Comparison of ENCODE assay signal across 11 cellular contexts in genomic region chr3:134327594-134327975, GRCh38. TPM values are rescaled to one million over a fixed set of nuclear protein-coding genes. Genes with fewer than 3 reads are reported as not detected.
DNase-seq lines count a peak whose midpoint lies in the region; ATAC-seq, FAIRE-seq and TF ChIP-seq lines count a peak whose summit lies in the region.
"Had no signal": no experiment of that assay in that cellular context is flagged by ENCODE, and none has a peak within 500 bp of the region (broad histone marks: within the 10 kb centered on the region; RNA-seq: fewer than 3 reads in every experiment).

No MANE protein-coding gene starts in this region.

- H3K4me1 ChIP-seq in Caco-2 (peaks cover 81% of the 10 kb centered on the region), Peyer's patch (peaks cover 0 to 22% (median 0%) of the 10 kb centered on the region in 4 donors), pancreas (peaks cover 0 to 3% (median 0%) of the 10 kb centered on the region in 3 donors)

- POLR2A ChIA-PET in Caco-2 (lab: Charles Lee), result interaction anchor here (0.5 to 1.3 kb wide), 6 partner anchors 23 to 129 kb away, joined by 3 to 7 read pairs (median 4); partner anchors contain the start of gene AMOTL2

- H3K4me3 ChIP-seq in Caco-2 (ENCODE audit: low read depth, low read length) (no peak overlapping the region), Peyer's patch (no peak overlapping the region), pancreas (no peak overlapping the region)

- H3K27me3 ChIP-seq in Caco-2 (replicated peaks; ENCODE audit: control insufficient read depth, insufficient read depth, low read length) (no peaks in the 10 kb centered on the region), Peyer's patch (no peaks in the 10 kb centered on the region), pancreas (no peaks in the 10 kb centered on the region)

- H3K27ac ChIP-seq in Peyer's patch (peak overlapping the region in 3 of 4 donors; percentile 6 to 45 (median 22)), pancreas (peak overlapping the region in 3 of 4 donors; percentile 21 to 37 (median 24))

- TF ChIP-seq POLR2A in Peyer's patch (IDR thresholded peaks at IDR 0.05), result no peak

- BruUV-seq in Caco-2 (replicated peaks; lab: Mats Ljungman, UMichigan), result TSS peak; percentile 82

- DNase-seq in Caco-2, result peak in 1 of 2 experiments; percentile 62
- no peak for DNase-seq in Peyer's patch
- DNase-seq in pancreas, result no peak
- DNase-seq in UCSD-AML1 (lab: John Stamatoyannopoulos, UW; ENCODE audit: unreplicated experiment), result no peak
- no peak for DNase-seq in NCI-H2171 (lab: John Stamatoyannopoulos, UW)
- no peak for DNase-seq in cerebellar cortex (ENCODE audit: low spot score)
- DNase-seq: DND-41, NCI-H2107 had no signal

- H3K27ac Mint-ChIP-seq in Caco-2 (ENCODE audit: unreplicated experiment), result peak overlapping the region; percentile 95
- H3K27ac Mint-ChIP-seq: activated naive CD4-positive, alpha-beta T cell treated with anti-CD3 and anti-CD28 coated beads, Interleukin-2, amount 50 U/mL, for 24 hours had no signal

- CTCF ChIA-PET in Caco-2 (lab: Charles Lee), result interaction anchor here (1.4 kb wide), 1 partner anchor 18 kb away, joined by 3 read pairs; no protein-coding TSS in a partner anchor

- H3K36me3 Mint-ChIP-seq in Caco-2 (ENCODE audit: insufficient read depth, unreplicated experiment), result peaks cover 27% of the 10 kb centered on the region
- H3K36me3 Mint-ChIP-seq: activated naive CD4-positive, alpha-beta T cell treated with anti-CD3 and anti-CD28 coated beads, Interleukin-2, amount 50 U/mL, for 24 hours had no signal

- intact Hi-C loops in Caco-2 (cut with micrococcal nuclease; ENCODE audit: unreplicated experiment) (loop anchor here (1.0 kb wide), 2 partner anchors 17 to 25 kb away; no protein-coding TSS in a partner anchor), pancreas (cut with DNase I) (no loop called here)

- H3K4me1 Mint-ChIP-seq in Caco-2 (ENCODE audit: low read depth, unreplicated experiment), result peaks cover 77% of the 10 kb centered on the region
- H3K4me1 Mint-ChIP-seq: activated naive CD4-positive, alpha-beta T cell treated with anti-CD3 and anti-CD28 coated beads, Interleukin-2, amount 50 U/mL, for 24 hours had no signal

- H3K36me3 ChIP-seq in Caco-2 (ENCODE audit: control insufficient read depth, insufficient read depth, low read length) (no peaks in the 10 kb centered on the region), Peyer's patch (no peaks in the 10 kb centered on the region), pancreas (no peaks in the 10 kb centered on the region)

- H3K9me3 ChIP-seq in Caco-2 (no peaks in the 10 kb centered on the region), Peyer's patch (no peaks in the 10 kb centered on the region), pancreas (no peaks in the 10 kb centered on the region)

- H3K4me3 Mint-ChIP-seq in Caco-2 (ENCODE audit: unreplicated experiment), result peak overlapping the region; percentile 59
- H3K4me3 Mint-ChIP-seq: activated naive CD4-positive, alpha-beta T cell treated with anti-CD3 and anti-CD28 coated beads, Interleukin-2, amount 50 U/mL, for 24 hours had no signal

- ATAC-seq in esophagus mucosa (peak; percentile 75), pancreas (no peak), HG02759 (IDR thresholded peaks at IDR 0.05; ENCODE audit: unreplicated experiment) (no peak)

- 83 to 87% methylated on average over 4 of the region's 4 CpGs for WGBS in pancreas, 2 donors

- H3K27me3 Mint-ChIP-seq in Caco-2 (ENCODE audit: insufficient read depth, unreplicated experiment), result no peaks in the 10 kb centered on the region

- no peaks in the 10 kb centered on the region for H3K9me3 Mint-ChIP-seq in Caco-2 (ENCODE audit: unreplicated experiment)
- H3K9me3 Mint-ChIP-seq: activated naive CD4-positive, alpha-beta T cell treated with anti-CD3 and anti-CD28 coated beads, Interleukin-2, amount 50 U/mL, for 24 hours had no signal

- FAIRE-seq in pancreas (lab: Jason Lieb, UNC), result no peak

- TF ChIP-seq CTCF in Caco-2 (IDR thresholded peaks at IDR 0.05; ENCODE audit: insufficient read depth in 1 of 2, low read depth in 1 of 2, low read length in 1 of 2, severe bottlenecking in 1 of 2, unreplicated experiment in 1 of 2) (no peak), Peyer's patch (IDR thresholded peaks at IDR 0.05) (no peak), pancreas (IDR thresholded peaks at IDR 0.05) (no peak)

RNA-seq across cellular contexts. Expression of gene AMOTL2, which starts 46.7 kb away (rescaled TPM):
- total RNA-seq in Caco-2 (2022) (220 and 271 TPM in 2 replicates), Peyer's patch (10 to 100 TPM; 20.3 to 72.8 (median 31.6) TPM), esophagus mucosa (33.2 TPM), pancreas (10 to 100 TPM; 25.3 to 35.7 (median 32.4) TPM)
- polyA plus RNA-seq in pancreas, result 10 to 100 TPM; 11.9 to 17.9 TPM
